ENCODE assay signal across 10 cellular contexts in genomic region chr5:9122528-9122927, GRCh38.
"Had no signal": no experiment of that assay in that cellular context is flagged by ENCODE, and none has a peak within 500 bp of the region (broad histone marks: within the 10 kb centered on the region; RNA-seq: fewer than 3 reads in every experiment).

No MANE protein-coding gene starts in this region.

- FAIRE-seq: H1, H54 had no signal

- H3K27ac Mint-ChIP-seq: GM23338, HFFc6 had no signal

- H3K9ac ChIP-seq: GM23248 had no signal

- H3K4me3 ChIP-seq: GM23248, GM23338, HAP-1 had no signal

- H3K36me3 ChIP-seq: HAP-1 had no signal

- H3K9me3 Mint-ChIP-seq: H9, HFFc6 had no signal

- DNase-seq: GM23248, GOT3, H7, H9, HCEC 1CT, HFFc6 had no signal

- H3K4me1 Mint-ChIP-seq: GM23338, H9 had no signal

- H3K4me3 Mint-ChIP-seq: GM23338, H9, HFFc6 had no signal

- H3K9me3 ChIP-seq: HAP-1 had no signal

- H3K4me1 ChIP-seq: HAP-1 had no signal

- H3K27ac ChIP-seq: GM23248 had no signal
